In the genomic region with DNA sequence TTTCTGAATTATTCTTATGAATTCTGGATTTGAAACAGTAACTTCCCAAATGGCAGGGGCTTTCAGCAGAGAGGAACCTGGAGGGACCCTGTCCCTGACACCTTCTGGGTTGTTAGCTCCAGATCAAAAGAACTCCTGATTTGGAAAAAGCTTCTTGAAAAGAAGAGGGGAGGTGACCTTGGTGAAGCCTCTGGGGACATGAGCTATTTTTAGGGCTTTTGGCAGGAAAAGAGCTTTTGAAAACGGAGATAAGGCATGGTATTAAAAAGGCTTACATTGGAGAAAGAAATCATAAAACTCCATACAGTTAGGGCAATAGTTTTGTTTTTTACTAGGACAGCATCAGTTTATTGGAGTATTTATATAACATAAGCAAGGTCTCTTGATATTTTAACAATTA, we compare ENCODE assay signal across 7 cellular contexts.
DNase-seq lines count a peak whose midpoint lies in the region; ATAC-seq, FAIRE-seq and TF ChIP-seq lines count a peak whose summit lies in the region.
"Not testable (repeated sequence)": the region's sequence is repeated elsewhere in the genome, so short reads cannot be mapped to it uniquely, and the experiment has no call there.

No MANE protein-coding gene starts in this region.

- not testable (repeated sequence) for H3K9me1 ChIP-seq in endothelial cell of umbilical vein (replicated peaks; ENCODE audit: control insufficient read depth, extremely low read depth, insufficient read depth, low read length)

- not testable (repeated sequence) for H3K27me3 ChIP-seq in CD8-positive, alpha-beta T cell (ENCODE audit: insufficient read depth, low read length); endothelial cell of umbilical vein (ENCODE audit: control insufficient read depth in 2 of 2, insufficient read depth in 2 of 2, low read length in 2 of 2); thoracic aorta (replicated peaks; ENCODE audit: insufficient read depth)
- peaks cover 0 to 35% (median 21%) of the 10 kb centered on the region in 7 donors for H3K27me3 ChIP-seq in heart right ventricle

- H3K27ac ChIP-seq in CD8-positive, alpha-beta T cell (ENCODE audit: low read depth, low read length); endothelial cell of umbilical vein (ENCODE audit: insufficient read depth, low read depth, low read length): not testable (repeated sequence)
- H3K27ac ChIP-seq in heart right ventricle (peak overlapping the region in 8 of 10 donors; percentile 36 to 74 (median 62)), thoracic aorta (peak overlapping the region; percentile 82)

- H3K79me2 ChIP-seq in endothelial cell of umbilical vein (ENCODE audit: control insufficient read depth, insufficient read depth, low read length): not testable (repeated sequence)

- CTCF ChIA-PET in CD8-positive, alpha-beta T cell (lab: Charles Lee); endothelial cell of umbilical vein (lab: Charles Lee): not testable (repeated sequence)

- ATAC-seq in CD8-positive, alpha-beta T cell; T-helper 17 cell; activated naive CD8-positive, alpha-beta T cell treated with anti-CD3 and anti-CD28 coated beads, Interleukin-2, amount 10 ng/mL, durations not matched to agents 7 days and 5 days (ENCODE audit: low read depth); thoracic aorta (ENCODE audit: insufficient number of reproducible peaks, low FRiP score, low read depth): not testable (repeated sequence)
- peak in 6 of 8 donors; percentile 19 to 66 (median 52) for ATAC-seq in heart right ventricle

- not testable (repeated sequence) for DNase-seq in CD8-positive, alpha-beta T cell; T-helper 17 cell; activated naive CD8-positive, alpha-beta T cell treated with anti-CD3 and anti-CD28 coated beads, Interleukin-2, amount 10 ng/mL, durations not matched to agents 7 days and 5 days; endothelial cell of umbilical vein (ENCODE audit: low read depth, low spot score); heart right ventricle; immature natural killer cell; thoracic aorta (ENCODE audit: low spot score)

- H3K36me3 ChIP-seq in CD8-positive, alpha-beta T cell (ENCODE audit: insufficient read depth, low read length); endothelial cell of umbilical vein (ENCODE audit: control insufficient read depth in 2 of 2, extremely low read depth in 1 of 2, insufficient read depth in 2 of 2, low read length in 2 of 2); heart right ventricle; thoracic aorta: not testable (repeated sequence)

- dilution Hi-C loops in endothelial cell of umbilical vein (cut with MboI; ENCODE audit: extremely low pct_ligation_motif_present, low sequenced_read_pairs): not testable (repeated sequence)

- not testable (repeated sequence) for TF ChIP-seq POLR2A in endothelial cell of umbilical vein (IDR thresholded peaks at IDR 0.05; ENCODE audit: low read depth, low read length)

- not testable (repeated sequence) for BruUV-seq in endothelial cell of umbilical vein (replicated peaks; lab: Mats Ljungman, UMichigan)

- peak overlapping the region; percentile 73 for H3K4me3 Mint-ChIP-seq in CD8-positive, alpha-beta T cell
- H3K4me3 Mint-ChIP-seq in T-helper 17 cell (peak overlapping the region; percentile 49), immature natural killer cell (peak overlapping the region; percentile 46 to 69 (median 59))
- H3K4me3 Mint-ChIP-seq in activated naive CD8-positive, alpha-beta T cell treated with anti-CD3 and anti-CD28 coated beads, Interleukin-2, amount 10 ng/mL, durations not matched to agents 7 days and 5 days: peak overlapping the region; percentile 35

- 0% methylated on average over 1 of the region's 1 CpG for WGBS in heart right ventricle, 2 donors

- not testable (repeated sequence) for H4K20me1 ChIP-seq in endothelial cell of umbilical vein (replicated peaks; ENCODE audit: control insufficient read depth, extremely low read depth, insufficient read depth, low read length)

- not testable (repeated sequence) for H3K4me1 ChIP-seq in CD8-positive, alpha-beta T cell (ENCODE audit: insufficient read depth, low read length); endothelial cell of umbilical vein (ENCODE audit: control insufficient read depth, extremely low read depth, insufficient read depth, low read length); heart right ventricle
- peaks cover 17 to 36% of the 10 kb centered on the region in 2 donors for H3K4me1 ChIP-seq in thoracic aorta (ENCODE audit: control insufficient read depth in 1 of 2, low read depth in 2 of 2)

- not testable (repeated sequence) for H3K27ac Mint-ChIP-seq in CD8-positive, alpha-beta T cell; T-helper 17 cell; activated naive CD8-positive, alpha-beta T cell treated with anti-CD3 and anti-CD28 coated beads, Interleukin-2, amount 10 ng/mL, durations not matched to agents 7 days and 5 days; immature natural killer cell

- not testable (repeated sequence) for H3K9ac ChIP-seq in endothelial cell of umbilical vein (replicated peaks; ENCODE audit: extremely low read depth, insufficient read depth, low read length)

- not testable (repeated sequence) for TF ChIP-seq CTCF in CD8-positive, alpha-beta T cell (IDR thresholded peaks at IDR 0.05); endothelial cell of umbilical vein (IDR thresholded peaks at IDR 0.05; ENCODE audit: extremely low read depth in 1 of 2, insufficient read depth in 1 of 2, low read depth in 1 of 2, low read length in 2 of 2); heart right ventricle (IDR thresholded peaks at IDR 0.05); thoracic aorta (IDR thresholded peaks at IDR 0.05)

- intact Hi-C loops in CD8-positive, alpha-beta T cell (cut with DNase I, micrococcal nuclease): loop anchor here in 1 of 2 experiments (10.0 kb wide), 1 partner anchor 187 kb away; no protein-coding TSS in a partner anchor
- intact Hi-C loops in endothelial cell of umbilical vein (cut with micrococcal nuclease): loop anchor here (2.0 to 5.0 kb wide), 2 partner anchors 189 to 315 kb away; no protein-coding TSS in a partner anchor
- intact Hi-C loops in heart right ventricle (cut with DNase I): not testable (repeated sequence)

- H3K36me3 Mint-ChIP-seq in CD8-positive, alpha-beta T cell; T-helper 17 cell (ENCODE audit: low read depth); activated naive CD8-positive, alpha-beta T cell treated with anti-CD3 and anti-CD28 coated beads, Interleukin-2, amount 10 ng/mL, durations not matched to agents 7 days and 5 days; immature natural killer cell: not testable (repeated sequence)

- H3K4me3 ChIP-seq in CD8-positive, alpha-beta T cell (ENCODE audit: low read depth, low read length); endothelial cell of umbilical vein (replicated peaks in 1 of 3; ENCODE audit: insufficient read depth in 1 of 3, low read depth in 1 of 3, low read length in 3 of 3): not testable (repeated sequence)
- H3K4me3 ChIP-seq in heart right ventricle (peak overlapping the region in 5 of 10 donors; percentile 31 to 50 (median 44)), thoracic aorta (peak overlapping the region; percentile 70)

- peaks cover 21% of the 10 kb centered on the region for H3K27me3 Mint-ChIP-seq in CD8-positive, alpha-beta T cell (ENCODE audit: low read depth)
- H3K27me3 Mint-ChIP-seq in T-helper 17 cell: peaks cover 39% of the 10 kb centered on the region
- peaks cover 24% of the 10 kb centered on the region for H3K27me3 Mint-ChIP-seq in activated naive CD8-positive, alpha-beta T cell treated with anti-CD3 and anti-CD28 coated beads, Interleukin-2, amount 10 ng/mL, durations not matched to agents 7 days and 5 days
- peaks cover 3 to 13% (median 11%) of the 10 kb centered on the region in 3 donors for H3K27me3 Mint-ChIP-seq in immature natural killer cell (ENCODE audit: low read depth in 3 of 3)

- not testable (repeated sequence) for H2AFZ ChIP-seq in endothelial cell of umbilical vein (ENCODE audit: low read depth, low read length)

- not testable (repeated sequence) for H3K9me3 Mint-ChIP-seq in CD8-positive, alpha-beta T cell; activated naive CD8-positive, alpha-beta T cell treated with anti-CD3 and anti-CD28 coated beads, Interleukin-2, amount 10 ng/mL, durations not matched to agents 7 days and 5 days; immature natural killer cell

- not testable (repeated sequence) for H3K9me3 ChIP-seq in CD8-positive, alpha-beta T cell (ENCODE audit: low read length); T-helper 17 cell (ENCODE audit: control insufficient read depth, low read length, poor library complexity, severe bottlenecking); endothelial cell of umbilical vein (replicated peaks; ENCODE audit: control insufficient read depth, insufficient read depth, low read length); heart right ventricle; thoracic aorta

- POLR2A ChIA-PET in CD8-positive, alpha-beta T cell (lab: Charles Lee); activated naive CD8-positive, alpha-beta T cell treated with anti-CD3 and anti-CD28 coated beads, Interleukin-2, amount 10 ng/mL, durations not matched to agents 7 days and 5 days (lab: Charles Lee); endothelial cell of umbilical vein (lab: Charles Lee): not testable (repeated sequence)

- H3K4me1 Mint-ChIP-seq in CD8-positive, alpha-beta T cell (ENCODE audit: low read depth); T-helper 17 cell; immature natural killer cell: not testable (repeated sequence)
- peaks cover 11% of the 10 kb centered on the region for H3K4me1 Mint-ChIP-seq in activated naive CD8-positive, alpha-beta T cell treated with anti-CD3 and anti-CD28 coated beads, Interleukin-2, amount 10 ng/mL, durations not matched to agents 7 days and 5 days

- peak; percentile 38 for FAIRE-seq in endothelial cell of umbilical vein (lab: Jason Lieb, UNC)

- H3K4me2 ChIP-seq in endothelial cell of umbilical vein (ENCODE audit: insufficient read depth, low read length): not testable (repeated sequence)
